Comparison of ENCODE assay signal across 1 cellular context in the genomic region with DNA sequence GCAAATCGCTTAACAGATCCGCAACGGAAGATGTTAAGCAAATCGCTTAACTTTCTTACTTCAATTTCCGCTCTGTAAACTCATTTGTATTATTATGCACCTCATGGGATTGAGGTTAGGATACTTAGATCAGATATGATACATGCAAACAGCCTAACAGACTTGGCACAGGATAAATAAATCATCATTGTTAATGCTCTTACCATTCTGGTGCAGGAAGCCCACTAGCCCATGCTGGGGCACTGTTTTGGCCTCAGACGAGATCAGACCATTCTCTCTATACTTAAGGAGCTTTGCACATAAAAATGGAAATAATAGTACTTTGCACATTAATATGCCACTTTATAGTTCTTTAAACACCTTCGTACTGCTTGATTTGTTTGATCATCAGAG.
TF ChIP-seq lines count a peak whose summit lies in the region.

No MANE protein-coding gene starts in this region.

TF ChIP-seq in HCT116, 20 proteins besides CTCF, POLR2A, EP300 and RAD21 (continued from another document):
- TF ChIP-seq, protein P1, sequence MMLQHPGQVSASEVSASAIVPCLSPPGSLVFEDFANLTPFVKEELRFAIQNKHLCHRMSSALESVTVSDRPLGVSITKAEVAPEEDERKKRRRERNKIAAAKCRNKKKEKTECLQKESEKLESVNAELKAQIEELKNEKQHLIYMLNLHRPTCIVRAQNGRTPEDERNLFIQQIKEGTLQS (IDR thresholded peaks at IDR 0.05) = no peak
- TF ChIP-seq CEBPB (IDR thresholded peaks at IDR 0.05; ENCODE audit: low read depth) = no peak
- no peak for TF ChIP-seq SIN3A (IDR thresholded peaks at IDR 0.05; ENCODE audit: low read depth)
- TF ChIP-seq CBX3 (IDR thresholded peaks at IDR 0.05; ENCODE audit: low read depth) = no peak
- TF ChIP-seq TCF7L2 (IDR thresholded peaks at IDR 0.05; ENCODE audit: borderline replicate concordance, extremely low read depth, insufficient read depth, insufficient read length) = no peak
